ENCODE assay signal across 25 cellular contexts in the genomic region with DNA sequence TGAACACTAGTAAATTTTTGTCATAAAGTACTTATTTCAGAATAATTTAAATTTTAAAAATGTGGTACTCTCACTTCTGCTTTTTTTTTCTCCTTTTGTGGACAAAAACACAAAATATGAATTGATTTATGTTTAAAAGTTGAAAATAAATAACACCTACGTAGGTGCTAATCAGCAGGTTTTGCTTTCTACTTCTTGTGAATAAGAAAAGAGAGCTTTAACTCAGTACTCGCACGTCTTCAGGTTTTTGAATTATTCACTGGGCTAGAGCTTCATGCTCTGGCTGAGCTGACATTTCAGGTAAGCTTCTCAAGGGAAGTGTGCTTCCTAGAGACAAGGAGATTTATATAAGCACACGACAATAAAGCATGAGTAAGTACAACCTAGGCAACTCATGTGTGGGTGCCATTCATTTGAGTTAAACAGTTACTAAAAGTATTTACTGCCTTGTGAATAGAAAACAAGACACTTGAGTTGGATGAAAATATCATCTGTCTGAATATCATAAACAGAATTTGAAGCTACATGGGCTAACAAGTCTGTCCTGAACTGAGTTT.
"Had no signal": no experiment of that assay in that cellular context is flagged by ENCODE, and none has a peak within 500 bp of the region (broad histone marks: within the 10 kb centered on the region; RNA-seq: fewer than 3 reads in every experiment).

No MANE protein-coding gene starts in this region.

- H3K4me1 Mint-ChIP-seq: activated CD4-positive, alpha-beta T cell treated with anti-CD3 and anti-CD28 coated beads, Interleukin-2, amount 10 ng/mL, durations not matched to agents 7 days and 5 days; activated naive CD4-positive, alpha-beta T cell treated with anti-CD3 and anti-CD28 coated beads, Interleukin-2, amount 10 ng/mL, durations not matched to agents 7 days and 5 days; activated naive CD8-positive, alpha-beta T cell treated with anti-CD3 and anti-CD28 coated beads, Interleukin-2, amount 50 U/mL, for 24 hours; central memory CD8-positive, alpha-beta T cell; memory B cell; naive B cell; stimulated activated naive CD8-positive, alpha-beta T cell treated with anti-CD3 and anti-CD28 coated beads, Interleukin-15, amount 100 ng/mL, for 72 hours had no signal

- H3K4me3 ChIP-seq: esophagus muscularis mucosa, left ventricle myocardium inferior, mucosa of descending colon, right atrium auricular region, suprapubic skin, transverse colon, uterus had no signal

- H3K36me3 ChIP-seq: esophagus muscularis mucosa, left ventricle myocardium inferior, right atrium auricular region, suprapubic skin, transverse colon, uterus had no signal

- H3K27ac ChIP-seq: esophagus muscularis mucosa, left ventricle myocardium inferior, right atrium auricular region, suprapubic skin, transverse colon, uterus had no signal

- H3K36me3 Mint-ChIP-seq: activated naive CD4-positive, alpha-beta T cell treated with anti-CD3 and anti-CD28 coated beads, Interleukin-2, amount 10 ng/mL, durations not matched to agents 7 days and 5 days; brain; memory B cell; naive B cell had no signal

- H3K27me3 ChIP-seq: esophagus muscularis mucosa, right atrium auricular region, suprapubic skin, transverse colon, uterus had no signal

- ATAC-seq: activated CD4-positive, CD25-positive, alpha-beta regulatory T cell treated with anti-CD3 and anti-CD28 coated beads, Interleukin-2, amount 50 U/mL, for 24 hours; activated naive CD8-positive, alpha-beta T cell treated with anti-CD3 and anti-CD28 coated beads, Interleukin-2, amount 50 U/mL, for 24 hours; mucosa of descending colon; stimulated activated naive CD8-positive, alpha-beta T cell treated with anti-CD3 and anti-CD28 coated beads, Interleukin-15, amount 100 ng/mL, for 72 hours had no signal

- H3K27me3 Mint-ChIP-seq: activated CD4-positive, alpha-beta T cell treated with anti-CD3 and anti-CD28 coated beads, Interleukin-2, amount 10 ng/mL, durations not matched to agents 7 days and 5 days; activated naive CD4-positive, alpha-beta T cell treated with anti-CD3 and anti-CD28 coated beads, Interleukin-2, amount 10 ng/mL, durations not matched to agents 7 days and 5 days; activated naive CD8-positive, alpha-beta T cell treated with anti-CD3 and anti-CD28 coated beads, Interleukin-2, amount 50 U/mL, for 24 hours; brain; central memory CD8-positive, alpha-beta T cell; memory B cell; naive B cell; stimulated activated naive CD8-positive, alpha-beta T cell treated with anti-CD3 and anti-CD28 coated beads, Interleukin-15, amount 100 ng/mL, for 72 hours had no signal

- H3K4me3 Mint-ChIP-seq: activated CD4-positive, alpha-beta T cell treated with anti-CD3 and anti-CD28 coated beads, Interleukin-2, amount 10 ng/mL, durations not matched to agents 7 days and 5 days; activated naive CD4-positive, alpha-beta T cell treated with anti-CD3 and anti-CD28 coated beads, Interleukin-2, amount 10 ng/mL, durations not matched to agents 7 days and 5 days; activated naive CD8-positive, alpha-beta T cell treated with anti-CD3 and anti-CD28 coated beads, Interleukin-2, amount 50 U/mL, for 24 hours; brain; central memory CD8-positive, alpha-beta T cell; memory B cell; naive B cell; neural crest cell; stimulated activated naive CD8-positive, alpha-beta T cell treated with anti-CD3 and anti-CD28 coated beads, Interleukin-15, amount 100 ng/mL, for 72 hours; T-helper 1 cell treated with Interleukin-12 subunit alpha and Interleukin-12 subunit beta and Interleukin-4 antibody, amounts not matched to agents 30 μg/mL and 1 μg/mL, for 36 hours had no signal

- H3K27ac Mint-ChIP-seq: activated CD4-positive, alpha-beta T cell treated with anti-CD3 and anti-CD28 coated beads, Interleukin-2, amount 10 ng/mL, durations not matched to agents 7 days and 5 days; activated naive CD4-positive, alpha-beta T cell treated with anti-CD3 and anti-CD28 coated beads, Interleukin-2, amount 10 ng/mL, durations not matched to agents 7 days and 5 days; activated naive CD8-positive, alpha-beta T cell treated with anti-CD3 and anti-CD28 coated beads, Interleukin-2, amount 50 U/mL, for 24 hours; brain; memory B cell; naive B cell; stimulated activated naive CD8-positive, alpha-beta T cell treated with anti-CD3 and anti-CD28 coated beads, Interleukin-15, amount 100 ng/mL, for 72 hours; T-helper 1 cell treated with Interleukin-12 subunit alpha and Interleukin-12 subunit beta and Interleukin-4 antibody, amounts not matched to agents 30 μg/mL and 1 μg/mL, for 36 hours had no signal

- DNase-seq: activated CD4-positive, alpha-beta T cell treated with anti-CD3 and anti-CD28 coated beads, Interleukin-2, amount 10 ng/mL, durations not matched to agents 7 days and 5 days; activated CD8-positive, alpha-beta memory T cell treated with anti-CD3 and anti-CD28 coated beads, Interleukin-2, amount 50 U/mL, for 4 hours; activated effector memory CD4-positive, alpha-beta T cell treated with Interleukin-2 at 50 U/mL for 16 hours; activated naive CD4-positive, alpha-beta T cell treated with anti-CD3 and anti-CD28 coated beads, Interleukin-2, amount 10 ng/mL, durations not matched to agents 7 days and 5 days; activated naive CD8-positive, alpha-beta T cell treated with anti-CD3 and anti-CD28 coated beads, Interleukin-2, amount 50 U/mL, for 24 hours; activated T-cell treated with anti-CD3 and anti-CD28 coated beads, Interleukin-2, amount 50 U/mL, for 48 hours; anterior cingulate cortex; cortex of kidney; effector CD4-positive, alpha-beta T cell; left ventricle myocardium inferior; mucosa of descending colon; naive B cell; stimulated activated CD4-positive, alpha-beta T cell treated with anti-CD3 and anti-CD28 coated beads, Interleukin-2, amount 100 ng/mL, for 24 hours; stimulated activated naive CD8-positive, alpha-beta T cell treated with anti-CD3 and anti-CD28 coated beads, Interleukin-15, amount 100 ng/mL, for 72 hours; transverse colon; uterus had no signal

- H3K4me1 ChIP-seq: esophagus muscularis mucosa, left ventricle myocardium inferior, right atrium auricular region, suprapubic skin, transverse colon, uterus had no signal

- H3K9me3 Mint-ChIP-seq: activated CD4-positive, alpha-beta T cell treated with anti-CD3 and anti-CD28 coated beads, Interleukin-2, amount 10 ng/mL, durations not matched to agents 7 days and 5 days; activated naive CD4-positive, alpha-beta T cell treated with anti-CD3 and anti-CD28 coated beads, Interleukin-2, amount 10 ng/mL, durations not matched to agents 7 days and 5 days; central memory CD8-positive, alpha-beta T cell; memory B cell; stimulated activated naive CD8-positive, alpha-beta T cell treated with anti-CD3 and anti-CD28 coated beads, Interleukin-15, amount 100 ng/mL, for 72 hours had no signal
